ENCODE assay signal across 8 cellular contexts in genomic region chr19:53132231-53132991, GRCh38. TPM values are rescaled to one million over a fixed set of nuclear protein-coding genes. Genes with fewer than 3 reads are reported as not detected.
DNase-seq lines count a peak whose midpoint lies in the region; ATAC-seq and TF ChIP-seq lines count a peak whose summit lies in the region.

Gene ZNF415 (minus strand): TSS chr19:53132910. CDS start chr19:53122676, 10,234 bp downstream.

- H4K20me1 ChIP-seq in smooth muscle cell (ENCODE audit: low read depth) = no peaks in the 10 kb centered on the region

- H3K27me3 ChIP-seq in A673 (replicated peaks; ENCODE audit: insufficient read depth, low read depth, low read length, poor library complexity) (no peaks in the 10 kb centered on the region), smooth muscle cell (ENCODE audit: low read depth) (no peaks in the 10 kb centered on the region)

- peaks cover 24% of the 10 kb centered on the region for H3K36me3 Mint-ChIP-seq in activated B cell treated with CpG ODN at 0.5 μM for 24 hours (ENCODE audit: low read depth)

- POLR2A ChIA-PET in A673 (lab: Charles Lee; ENCODE audit: low non-redundant PET) (no interaction called here), activated B cell treated with CpG ODN at 0.5 μM for 24 hours (lab: Charles Lee) (interaction anchor here (0.6 kb wide), 1 partner anchor 26 kb away, joined by 4 read pairs; the partner anchor contains the start of gene ZNF347)

- peaks cover 9% of the 10 kb centered on the region for H3K79me2 ChIP-seq in smooth muscle cell (ENCODE audit: low read depth)

- H3K4me3 Mint-ChIP-seq in activated B cell treated with CpG ODN at 0.5 μM for 24 hours = peak within 1 kb of the TSS; percentile 85

- DNase-seq in A673 (ENCODE audit: low spot score) (peak; percentile 76), HS-5 (ENCODE audit: low read depth) (peak; percentile 58), activated B cell treated with CpG ODN at 0.5 μM for 24 hours (peak; percentile 62), dedifferentiated amniotic fluid mesenchymal stem cell (ENCODE audit: extremely low spot score) (peak; percentile 57), kidney glomerular epithelial cell (lab: John Stamatoyannopoulos, UW) (peak; percentile 38), smooth muscle cell (lab: John Stamatoyannopoulos, UW; ENCODE audit: unreplicated experiment) (peak; percentile 46), NCI-H1436 treated with DMSO at 0.1 percent for 48 hours (lab: John Stamatoyannopoulos, UW) (no peak)

- peak within 1 kb of the TSS; percentile 70 for H3K27ac Mint-ChIP-seq in activated B cell treated with CpG ODN at 0.5 μM for 24 hours

- H3K36me3 ChIP-seq in A673 (ENCODE audit: insufficient read depth, low read length, poor library complexity, severe bottlenecking) = no peaks in the 10 kb centered on the region
- no peaks in the 10 kb centered on the region for H3K36me3 ChIP-seq in smooth muscle cell (ENCODE audit: low read depth)

- H2AFZ ChIP-seq in smooth muscle cell (ENCODE audit: low read depth) = peak within 1 kb of the TSS; percentile 92

- no TSS peak for BruUV-seq in A673 (replicated peaks; lab: Mats Ljungman, UMichigan)

- WGBS in smooth muscle cell (ENCODE audit: low lambda C conversion rate) = 3% methylated on average over 45 of the region's 51 CpGs

- H3K4me1 Mint-ChIP-seq in activated B cell treated with CpG ODN at 0.5 μM for 24 hours = peaks cover 16% of the 10 kb centered on the region

- CTCF ChIA-PET in A673 (lab: Charles Lee) (no interaction called here), activated B cell treated with CpG ODN at 0.5 μM for 24 hours (lab: Charles Lee) (no interaction called here)

- peak within 1 kb of the TSS; percentile 41 for H3K4me3 ChIP-seq in A673 (ENCODE audit: low read depth, low read length, poor library complexity, severe bottlenecking)
- H3K4me3 ChIP-seq in smooth muscle cell = peak within 1 kb of the TSS; percentile 71

- TF ChIP-seq CTCF in A673 (conservative IDR thresholded peaks at IDR 0.05; ENCODE audit: low read depth, low read length) = no peak
- TF ChIP-seq CTCF in activated B cell treated with CpG ODN at 0.5 μM for 24 hours (IDR thresholded peaks at IDR 0.05) = no peak
- TF ChIP-seq CTCF in smooth muscle cell (IDR thresholded peaks at IDR 0.05; ENCODE audit: borderline replicate concordance, insufficient read depth, poor library complexity, severe bottlenecking) = no peak

- intact Hi-C loops in A673 (cut with micrococcal nuclease; ENCODE audit: unreplicated experiment) (no loop called here), activated B cell treated with CpG ODN at 0.5 μM for 24 hours (cut with micrococcal nuclease) (loop anchor here (1.0 kb wide), 1 partner anchor 29 kb away; the partner anchor contains the start of gene ZNF160)

- ATAC-seq in activated B cell treated with CpG ODN at 0.5 μM for 24 hours (ENCODE audit: low read depth) = peak; percentile 93
- ATAC-seq in GM19455 (IDR thresholded peaks at IDR 0.05; ENCODE audit: unreplicated experiment) = no peak

- H3K9me3 ChIP-seq in A673 (ENCODE audit: low read depth, low read length, poor library complexity, severe bottlenecking) (no peaks in the 10 kb centered on the region), smooth muscle cell (replicated peaks; ENCODE audit: low read depth) (no peaks in the 10 kb centered on the region)

- peaks cover 19% of the 10 kb centered on the region for H3K9me3 Mint-ChIP-seq in activated B cell treated with CpG ODN at 0.5 μM for 24 hours

- H3F3A ChIP-seq in smooth muscle cell (ENCODE audit: low read depth) = no peaks in the 10 kb centered on the region

- peak within 1 kb of the TSS; percentile 70 for H3K9ac ChIP-seq in smooth muscle cell (ENCODE audit: low read depth)

- H3K27me3 Mint-ChIP-seq in activated B cell treated with CpG ODN at 0.5 μM for 24 hours = no peaks in the 10 kb centered on the region

- H3K27ac ChIP-seq in A673 (ENCODE audit: low read depth, low read length, poor library complexity, severe bottlenecking) (no peak within 1 kb of the TSS), smooth muscle cell (ENCODE audit: low read depth) (no peak within 1 kb of the TSS)

- H3K4me1 ChIP-seq in A673 (ENCODE audit: insufficient read depth, low read length, poor library complexity, severe bottlenecking) (no peaks in the 10 kb centered on the region), smooth muscle cell (ENCODE audit: low read depth) (peaks cover 12% of the 10 kb centered on the region)

- peak within 1 kb of the TSS; percentile 92 for H3K4me2 ChIP-seq in smooth muscle cell

RNA-seq across cellular contexts. Expression of gene ZNF415, which starts in this region (rescaled TPM):
- total RNA-seq in A673 (2021) (1.7 TPM in 2 replicates), activated B cell treated with CpG ODN at 0.5 μM for 24 hours (2.7 and 5.8 TPM in 2 replicates), smooth muscle cell (14.8 and 48.7 TPM in 2 replicates)
- polyA plus RNA-seq in smooth muscle cell = 6.7 and 12.4 TPM in 2 replicates
